8 cellular contexts compared by ENCODE assay signal in genomic region chr17:60079401-60079861, GRCh38. TPM values are rescaled to one million over a fixed set of nuclear protein-coding genes. Genes with fewer than 3 reads are reported as not detected.
DNase-seq lines count a peak whose midpoint lies in the region; ATAC-seq and TF ChIP-seq lines count a peak whose summit lies in the region.

No MANE protein-coding gene starts in this region.

- peak; percentile 49 for ATAC-seq in left ventricle myocardium superior

- no peaks in the 10 kb centered on the region for H3K27me3 ChIP-seq in skeletal muscle tissue (ENCODE audit: control insufficient read depth in 3 of 3, insufficient read depth in 3 of 3, low read length in 3 of 3)

- peak; percentile 30 for DNase-seq in AG20443 (ENCODE audit: low spot score)
- DNase-seq in HFFc6: peak; percentile 47
- DNase-seq in activated CD4-positive, alpha-beta memory T cell treated with anti-CD3 and anti-CD28 coated beads, Interleukin-2, amount 10 ng/mL, durations not matched to agents 7 days and 5 days: no peak
- DNase-seq in left ventricle myocardium superior: no peak
- no peak for DNase-seq in NCI-H187 (lab: John Stamatoyannopoulos, UW)
- DNase-seq in CD1c-positive myeloid dendritic cell (ENCODE audit: extremely low spot score): no peak
- no peak for DNase-seq in GDM1 (lab: John Stamatoyannopoulos, UW)

- TF ChIP-seq CTCF in HFFc6 (IDR thresholded peaks at IDR 0.05): no peak

- POLR2A ChIA-PET in activated CD4-positive, alpha-beta memory T cell treated with anti-CD3 and anti-CD28 coated beads, Interleukin-2, amount 10 ng/mL, durations not matched to agents 7 days and 5 days (lab: Charles Lee): interaction anchor here (1.0 to 2.0 kb wide), 4 partner anchors 372 to 924 kb away, joined by 3 to 10 read pairs (median 4); partner anchors contain the start of genes PPM1D, PRR11, PTRH2 and SKA2

- H3K36me3 ChIP-seq in skeletal muscle tissue (ENCODE audit: control insufficient read depth in 3 of 3, insufficient read depth in 3 of 3, low read length in 3 of 3): peaks cover 12 to 16% (median 15%) of the 10 kb centered on the region in 3 donors

- intact Hi-C loops in left ventricle myocardium superior (cut with micrococcal nuclease): no loop called here

- CTCF ChIA-PET in activated CD4-positive, alpha-beta memory T cell treated with anti-CD3 and anti-CD28 coated beads, Interleukin-2, amount 10 ng/mL, durations not matched to agents 7 days and 5 days (lab: Charles Lee): interaction anchor here (0.6 to 1.4 kb wide), 2 partner anchors 61 to 153 kb away, joined by 3 to 5 read pairs; no protein-coding TSS in a partner anchor

- H3K9me3 Mint-ChIP-seq in HFFc6: no peaks in the 10 kb centered on the region
- no peaks in the 10 kb centered on the region for H3K9me3 Mint-ChIP-seq in activated CD4-positive, alpha-beta memory T cell treated with anti-CD3 and anti-CD28 coated beads, Interleukin-2, amount 10 ng/mL, durations not matched to agents 7 days and 5 days

- peak overlapping the region; percentile 70 to 94 (median 76) for H3K4me3 ChIP-seq in skeletal muscle tissue (ENCODE audit: low read length in 3 of 3)

- peaks cover 63% of the 10 kb centered on the region for H3K4me1 Mint-ChIP-seq in HFFc6 (ENCODE audit: low read depth)
- H3K4me1 Mint-ChIP-seq in activated CD4-positive, alpha-beta memory T cell treated with anti-CD3 and anti-CD28 coated beads, Interleukin-2, amount 10 ng/mL, durations not matched to agents 7 days and 5 days: peaks cover 43% of the 10 kb centered on the region

- H3K4me3 Mint-ChIP-seq in HFFc6: peak overlapping the region; percentile 98
- peak overlapping the region; percentile 91 for H3K4me3 Mint-ChIP-seq in activated CD4-positive, alpha-beta memory T cell treated with anti-CD3 and anti-CD28 coated beads, Interleukin-2, amount 10 ng/mL, durations not matched to agents 7 days and 5 days

- no peaks in the 10 kb centered on the region for H3K9me3 ChIP-seq in skeletal muscle tissue (ENCODE audit: control insufficient read depth in 3 of 3, low read length in 3 of 3)

- peak overlapping the region; percentile 51 to 83 (median 62) for H3K9ac ChIP-seq in skeletal muscle tissue (ENCODE audit: low read depth in 1 of 3, low read length in 3 of 3)

- H3K4me1 ChIP-seq in skeletal muscle tissue (ENCODE audit: control insufficient read depth in 3 of 3, insufficient read depth in 3 of 3, low read length in 3 of 3): peaks cover 9 to 23% (median 18%) of the 10 kb centered on the region in 3 donors

- H3K27ac Mint-ChIP-seq in HFFc6: peak overlapping the region; percentile 83
- H3K27ac Mint-ChIP-seq in activated CD4-positive, alpha-beta memory T cell treated with anti-CD3 and anti-CD28 coated beads, Interleukin-2, amount 10 ng/mL, durations not matched to agents 7 days and 5 days: peak overlapping the region; percentile 59

- no peak overlapping the region for H3K27ac ChIP-seq in skeletal muscle tissue (ENCODE audit: low read depth, low read length)

- H3K36me3 Mint-ChIP-seq in HFFc6 (ENCODE audit: low read depth): peaks cover 5% of the 10 kb centered on the region
- peaks cover 17% of the 10 kb centered on the region for H3K36me3 Mint-ChIP-seq in activated CD4-positive, alpha-beta memory T cell treated with anti-CD3 and anti-CD28 coated beads, Interleukin-2, amount 10 ng/mL, durations not matched to agents 7 days and 5 days (ENCODE audit: low read depth)

- H3K27me3 Mint-ChIP-seq in HFFc6 (ENCODE audit: insufficient read depth): peaks cover 3% of the 10 kb centered on the region; the same call in 1 of the 2 replicates
- H3K27me3 Mint-ChIP-seq in activated CD4-positive, alpha-beta memory T cell treated with anti-CD3 and anti-CD28 coated beads, Interleukin-2, amount 10 ng/mL, durations not matched to agents 7 days and 5 days: no peaks in the 10 kb centered on the region

RNA-seq across cellular contexts. Expression of gene HEATR6, which starts 0.7 kb away (rescaled TPM):
- total RNA-seq in HFFc6 (2021; fragmentation: NEBNext Ultra II Directional; extraction: Animal tissue kit (Norgen Biotek cat#: 25700)): 10 to 100 TPM; 16.2 to 27.1 (median 21.0) TPM
- total RNA-seq in activated CD4-positive, alpha-beta memory T cell treated with anti-CD3 and anti-CD28 coated beads, Interleukin-2, amount 10 ng/mL, durations not matched to agents 7 days and 5 days: 10 to 100 TPM; 26.0 to 29.0 TPM
- total RNA-seq in left ventricle myocardium superior (12.2 TPM), skeletal muscle tissue (12.5 TPM)

Comparison
In these comparisons a context has a peak if more than half of its experiments do, and no peak if none do; other contexts are left out.
1. DNase-seq: peak in AG20443 (single experiment) and HFFc6 (single experiment); none in activated CD4-positive, alpha-beta memory T cell treated with anti-CD3 and anti-CD28 coated beads, Interleukin-2, amount 10 ng/mL, durations not matched to agents 7 days and 5 days (single experiment), left ventricle myocardium superior (single experiment), NCI-H187 (0 of 2), CD1c-positive myeloid dendritic cell (single experiment) and GDM1 (single experiment).